Comparison of ENCODE assay signal across 1 cellular context in genomic region chr14:77139022-77139421, GRCh38.
TF ChIP-seq lines count a peak whose summit lies in the region.

No MANE protein-coding gene starts in this region.

TF ChIP-seq in GM23338, 12 proteins besides CTCF, POLR2A, EP300 and RAD21 (continued from another document):
- TF ChIP-seq EZH2phosphoT487 (IDR thresholded peaks at IDR 0.05; ENCODE audit: unreplicated experiment) (no peak), NANOG (IDR thresholded peaks at IDR 0.05; ENCODE audit: borderline replicate concordance) (no peak)
